ENCODE assay signal across 9 cellular contexts in genomic region chr2:32064713-32065112, GRCh38. TPM values are rescaled to one million over a fixed set of nuclear protein-coding genes. Genes with fewer than 3 reads are reported as not detected.
DNase-seq lines count a peak whose midpoint lies in the region; ATAC-seq and TF ChIP-seq lines count a peak whose summit lies in the region.
"Had no signal": no experiment of that assay in that cellular context is flagged by ENCODE, and none has a peak within 500 bp of the region (broad histone marks: within the 10 kb centered on the region; RNA-seq: fewer than 3 reads in every experiment).

No MANE protein-coding gene starts in this region.

- no peaks in the 10 kb centered on the region for H3K79me2 ChIP-seq in HCT116 (ENCODE audit: insufficient read depth, low read length)
- peaks cover 52% of the 10 kb centered on the region for H3K79me2 ChIP-seq in hepatocyte
- H3K79me2 ChIP-seq in smooth muscle cell (ENCODE audit: low read depth), result peaks cover 33% of the 10 kb centered on the region

- peak overlapping the region; percentile 87 for H3K4me2 ChIP-seq in HCT116 (ENCODE audit: low read length)
- H3K4me2 ChIP-seq in hepatocyte, result peak overlapping the region; percentile 84
- H3K4me2 ChIP-seq in smooth muscle cell, result peak overlapping the region; percentile 86

- WGBS in hepatocyte (ENCODE audit: low lambda C conversion rate, missing lambda C conversion rate), result 87% methylated on average over 8 of the region's 8 CpGs
- 89% methylated on average over 8 of the region's 8 CpGs for WGBS in smooth muscle cell (ENCODE audit: low lambda C conversion rate)

- H2AFZ ChIP-seq in HCT116 (ENCODE audit: low read depth, low read length, poor library complexity, severe bottlenecking), result no peak overlapping the region
- H2AFZ ChIP-seq in hepatocyte, result peak overlapping the region; percentile 87
- peak overlapping the region; percentile 99 for H2AFZ ChIP-seq in smooth muscle cell (ENCODE audit: low read depth)

- no peak for ATAC-seq in HCT116
- ATAC-seq in HG02798 (IDR thresholded peaks at IDR 0.05; ENCODE audit: poor library complexity, unreplicated experiment), result no peak
- no peak for ATAC-seq in HG03196 (IDR thresholded peaks at IDR 0.05; ENCODE audit: unreplicated experiment)

- no peak for TF ChIP-seq POLR2A in HCT116 (IDR thresholded peaks at IDR 0.05; ENCODE audit: borderline replicate concordance, extremely low read depth, insufficient read depth, insufficient read length)

- H3K36me3 ChIP-seq in HCT116 (ENCODE audit: control insufficient read depth in 1 of 2, insufficient read depth in 2 of 2, low read length in 2 of 2) (no peaks in the 10 kb centered on the region), hepatocyte (replicated peaks; ENCODE audit: insufficient read depth, low read depth) (no peaks in the 10 kb centered on the region), smooth muscle cell (ENCODE audit: low read depth) (no peaks in the 10 kb centered on the region)

- DNase-seq in HCT116 (ENCODE audit: low read depth, low spot score), result no peak
- DNase-seq in activated CD4-positive, alpha-beta memory T cell treated with anti-CD3 and anti-CD28 coated beads for 36 hours, result no peak
- DNase-seq in hepatocyte (ENCODE audit: low spot score), result no peak
- DNase-seq in smooth muscle cell (lab: John Stamatoyannopoulos, UW; ENCODE audit: unreplicated experiment), result no peak
- no peak for DNase-seq in SHP77 treated with DMSO at 0.1 percent for 48 hours (lab: John Stamatoyannopoulos, UW)
- no peak for DNase-seq in NCI-H69 (lab: John Stamatoyannopoulos, UW)
- DNase-seq: islet precursor cell had no signal

- H3K9me3 ChIP-seq in HCT116 (ENCODE audit: control insufficient read depth in 1 of 2, insufficient read depth in 1 of 2, low read depth in 1 of 2, low read length in 2 of 2), result no peaks in the 10 kb centered on the region
- H3K9me3 ChIP-seq in hepatocyte (ENCODE audit: low read depth), result no peaks in the 10 kb centered on the region
- H3K9me3 ChIP-seq in smooth muscle cell (replicated peaks; ENCODE audit: low read depth), result no peaks in the 10 kb centered on the region

- H3K27me3 ChIP-seq in HCT116 (ENCODE audit: insufficient read depth, low read length) (no peaks in the 10 kb centered on the region), hepatocyte (no peaks in the 10 kb centered on the region), smooth muscle cell (ENCODE audit: low read depth) (no peaks in the 10 kb centered on the region)

- no peak for TF ChIP-seq RAD21 in HCT116 (IDR thresholded peaks at IDR 0.05; ENCODE audit: low read depth)

- no peaks in the 10 kb centered on the region for H3F3A ChIP-seq in smooth muscle cell (ENCODE audit: low read depth)

- no peaks in the 10 kb centered on the region for H3K27me3 Mint-ChIP-seq in activated CD4-positive, alpha-beta memory T cell treated with anti-CD3 and anti-CD28 coated beads for 36 hours

- POLR2A ChIA-PET in HCT116 (lab: Charles Lee), result interaction anchor here (0.7 kb wide), 1 partner anchor 25 kb away, joined by 3 read pairs; the partner anchor contains the start of gene DPY30
- POLR2A ChIA-PET in activated CD4-positive, alpha-beta memory T cell treated with anti-CD3 and anti-CD28 coated beads for 36 hours (lab: Charles Lee), result interaction anchor here (2.7 to 3.7 kb wide), 2 partner anchors 25 to 101 kb away, joined by 12 to 36 read pairs; partner anchors contain the start of genes DPY30 and SLC30A6

- H3K4me3 Mint-ChIP-seq in activated CD4-positive, alpha-beta memory T cell treated with anti-CD3 and anti-CD28 coated beads for 36 hours, result peak overlapping the region; percentile 97

- peaks cover 22% of the 10 kb centered on the region for H3K4me1 Mint-ChIP-seq in activated CD4-positive, alpha-beta memory T cell treated with anti-CD3 and anti-CD28 coated beads for 36 hours (ENCODE audit: low read depth)

- intact Hi-C loops in HCT116 (cut with micrococcal nuclease), result no loop called here
- intact Hi-C loops in activated CD4-positive, alpha-beta memory T cell treated with anti-CD3 and anti-CD28 coated beads for 36 hours (cut with micrococcal nuclease), result loop anchor here (5.0 to 10.0 kb wide), 2 partner anchors 102 to 1620 kb away; partner anchors contain the start of gene LCLAT1

- H3K9me2 ChIP-seq in HCT116 (ENCODE audit: insufficient read depth) (no peaks in the 10 kb centered on the region), hepatocyte (replicated peaks; ENCODE audit: insufficient read depth) (no peaks in the 10 kb centered on the region)

- H3K27ac Mint-ChIP-seq in activated CD4-positive, alpha-beta memory T cell treated with anti-CD3 and anti-CD28 coated beads for 36 hours, result peak overlapping the region; percentile 90

- H3K9me3 Mint-ChIP-seq in activated CD4-positive, alpha-beta memory T cell treated with anti-CD3 and anti-CD28 coated beads for 36 hours, result no peaks in the 10 kb centered on the region

- BruUV-seq in HCT116 (replicated peaks; lab: Mats Ljungman, UMichigan), result no TSS peak

- H3K4me1 ChIP-seq in HCT116 (ENCODE audit: control insufficient read depth in 1 of 2, insufficient read depth in 2 of 2, low read length in 2 of 2), result peaks cover 0 to 17% of the 10 kb centered on the region in 2 experiments; a peak in 2 of 4 replicates
- no peaks in the 10 kb centered on the region for H3K4me1 ChIP-seq in hepatocyte (ENCODE audit: insufficient read depth)
- peaks cover 11% of the 10 kb centered on the region for H3K4me1 ChIP-seq in smooth muscle cell (ENCODE audit: low read depth)

- peaks cover 4% of the 10 kb centered on the region for H3K36me3 Mint-ChIP-seq in activated CD4-positive, alpha-beta memory T cell treated with anti-CD3 and anti-CD28 coated beads for 36 hours

- CTCF ChIA-PET in HCT116 (lab: Charles Lee), result no interaction called here
- CTCF ChIA-PET in activated CD4-positive, alpha-beta memory T cell treated with anti-CD3 and anti-CD28 coated beads for 36 hours (lab: Charles Lee), result interaction anchor here (1.5 kb wide), 1 partner anchor 25 kb away, joined by 4 read pairs; the partner anchor contains the start of gene DPY30

- TF ChIP-seq CTCF in HCT116 (IDR thresholded peaks at IDR 0.05 in 2 of 3, conservative IDR thresholded peaks at IDR 0.05 in 1 of 3; ENCODE audit: borderline replicate concordance in 1 of 3, insufficient read depth in 1 of 3, low read depth in 2 of 3, low read length in 2 of 3) (no peak), hepatocyte (IDR thresholded peaks at IDR 0.05; ENCODE audit: poor library complexity) (no peak), smooth muscle cell (IDR thresholded peaks at IDR 0.05; ENCODE audit: borderline replicate concordance, insufficient read depth, poor library complexity, severe bottlenecking) (no peak)

- H3K27ac ChIP-seq in HCT116 (ENCODE audit: low read depth, low read length) (no peak overlapping the region), hepatocyte (peak overlapping the region; percentile 93), smooth muscle cell (ENCODE audit: low read depth) (no peak overlapping the region)

- RAD21 ChIA-PET in HCT116 (lab: Charles Lee; ENCODE audit: low non-redundant PET in 1 of 2, low total read pairs in 2 of 2, uncharacterized antibody in 2 of 2, unreplicated experiment in 2 of 2), result no interaction called here

- no peaks in the 10 kb centered on the region for H4K20me1 ChIP-seq in HCT116 (ENCODE audit: insufficient read depth)
- H4K20me1 ChIP-seq in hepatocyte (ENCODE audit: insufficient read depth, poor library complexity, severe bottlenecking), result peaks cover 3% of the 10 kb centered on the region
- H4K20me1 ChIP-seq in smooth muscle cell (ENCODE audit: low read depth), result no peaks in the 10 kb centered on the region

- H3K4me3 ChIP-seq in HCT116 (replicated peaks in 1 of 2; ENCODE audit: low read depth in 1 of 2, low read length in 2 of 2), result peak overlapping the region; percentile 62 to 85
- peak overlapping the region; percentile 80 for H3K4me3 ChIP-seq in hepatocyte
- peak overlapping the region; percentile 66 for H3K4me3 ChIP-seq in smooth muscle cell

- H3K9ac ChIP-seq in HCT116 (ENCODE audit: low read length) (peak overlapping the region; percentile 76), smooth muscle cell (ENCODE audit: low read depth) (peak overlapping the region; percentile 8)

TF ChIP-seq in HCT116, 20 proteins besides CTCF, POLR2A, EP300 and RAD21 (continues in another document):
- TF ChIP-seq ZNF274 (IDR thresholded peaks at IDR 0.05; ENCODE audit: low read depth, low read length), result no peak
- TF ChIP-seq JUND (IDR thresholded peaks at IDR 0.05), result no peak
- no peak for TF ChIP-seq SIN3A (IDR thresholded peaks at IDR 0.05; ENCODE audit: low read depth)
- TF ChIP-seq CEBPB (IDR thresholded peaks at IDR 0.05; ENCODE audit: low read depth), result no peak
- TF ChIP-seq FOSL1 (IDR thresholded peaks at IDR 0.05; ENCODE audit: low read depth), result no peak
- no peak for TF ChIP-seq SRF (IDR thresholded peaks at IDR 0.05; ENCODE audit: low read depth)
- no peak for TF ChIP-seq POLR2AphosphoS5 (IDR thresholded peaks at IDR 0.05; ENCODE audit: low read depth, low read length)

RNA-seq across cellular contexts. Expression of gene SPAST, which starts 1.4 kb away (rescaled TPM):
- 16.2 TPM for total RNA-seq in HCT116 (2021; ENCODE audit: unreplicated experiment)
- polyA plus RNA-seq in HCT116 (2012), result 2.4 and 4.1 TPM in 2 replicates
- total RNA-seq in activated CD4-positive, alpha-beta memory T cell treated with anti-CD3 and anti-CD28 coated beads for 36 hours, result 10 to 100 TPM; 15.3 to 15.8 TPM
- total RNA-seq in hepatocyte, result 31.1 and 32.4 TPM in 2 replicates
- polyA plus RNA-seq in hepatocyte, result 8.9 and 9.0 TPM in 2 replicates
- 20.4 and 24.4 TPM in 2 replicates for total RNA-seq in smooth muscle cell
- polyA plus RNA-seq in smooth muscle cell, result 5.0 and 6.2 TPM in 2 replicates

RNA-seq across cellular contexts. Expression of gene DPY30, which starts 25.1 kb away (rescaled TPM):
- total RNA-seq in HCT116 (2021; ENCODE audit: unreplicated experiment), result 79.5 TPM
- 63.5 and 69.5 TPM in 2 replicates for polyA plus RNA-seq in HCT116 (2012)
- total RNA-seq in activated CD4-positive, alpha-beta memory T cell treated with anti-CD3 and anti-CD28 coated beads for 36 hours, result 10 to 100 TPM; 81.6 to 89.2 TPM
- total RNA-seq in hepatocyte, result 108 and 120 TPM in 2 replicates
- polyA plus RNA-seq in hepatocyte, result 117 and 121 TPM in 2 replicates
- 96.5 and 97.4 TPM in 2 replicates for total RNA-seq in smooth muscle cell
- polyA plus RNA-seq in smooth muscle cell, result 103 and 123 TPM in 2 replicates

RNA-seq across cellular contexts. Expression of gene MEMO1, which starts 53.9 kb away (rescaled TPM):
- total RNA-seq in HCT116 (2021; ENCODE audit: unreplicated experiment) (44.7 TPM), hepatocyte (26.0 and 58.8 TPM in 2 replicates), smooth muscle cell (33.4 and 52.6 TPM in 2 replicates)
- polyA plus RNA-seq in HCT116 (2012), result 17.4 and 21.7 TPM in 2 replicates
- total RNA-seq in activated CD4-positive, alpha-beta memory T cell treated with anti-CD3 and anti-CD28 coated beads for 36 hours, result 10 to 100 TPM; 44.7 to 47.6 TPM
- polyA plus RNA-seq in hepatocyte (35.1 and 43.9 TPM in 2 replicates), smooth muscle cell (32.2 and 38.2 TPM in 2 replicates)
